Comparison of ENCODE assay signal across 12 cellular contexts in genomic region chr19:3451451-3451866, GRCh38. TPM values are rescaled to one million over a fixed set of nuclear protein-coding genes. Genes with fewer than 3 reads are reported as not detected.
DNase-seq lines count a peak whose midpoint lies in the region; ATAC-seq and TF ChIP-seq lines count a peak whose summit lies in the region.
"Had no signal": no experiment of that assay in that cellular context is flagged by ENCODE, and none has a peak within 500 bp of the region (broad histone marks: within the 10 kb centered on the region; RNA-seq: fewer than 3 reads in every experiment).

No MANE protein-coding gene starts in this region.

- ATAC-seq in RWPE2 (ENCODE audit: low read depth) (no peak), GM21528 (IDR thresholded peaks at IDR 0.05; ENCODE audit: low FRiP score, unreplicated experiment) (no peak)
- ATAC-seq: WTC11 had no signal

- no peak overlapping the region for H3K4me2 ChIP-seq in fibroblast of lung (ENCODE audit: extremely low read depth, insufficient read depth, low read length)

- no peak overlapping the region for H2AFZ ChIP-seq in fibroblast of lung (ENCODE audit: low read length)

- no peaks in the 10 kb centered on the region for H3K9me3 Mint-ChIP-seq in nephron
- H3K9me3 Mint-ChIP-seq: WTC11 had no signal

- peak overlapping the region; percentile 26 for H3K9ac ChIP-seq in fibroblast of lung (ENCODE audit: insufficient read depth, low read length)

- peak overlapping the region; percentile 58 for H3K27ac ChIP-seq in RWPE2 (ENCODE audit: poor library complexity, severe bottlenecking)
- peak overlapping the region; percentile 94 for H3K27ac ChIP-seq in fibroblast of lung (ENCODE audit: insufficient read depth, low read length)
- H3K27ac ChIP-seq in urinary bladder (ENCODE audit: low read depth), result peak overlapping the region; percentile 78

- H3K4me1 Mint-ChIP-seq in nephron, result peaks cover 12% of the 10 kb centered on the region
- H3K4me1 Mint-ChIP-seq: WTC11 had no signal

- H3K4me3 ChIP-seq in RWPE2 (ENCODE audit: severe bottlenecking) (no peak overlapping the region), fibroblast of lung (replicated peaks in 1 of 4; ENCODE audit: control extremely low read depth in 1 of 4, insufficient read depth in 1 of 4, low read depth in 3 of 4, low read length in 4 of 4) (no peak overlapping the region), urinary bladder (ENCODE audit: low read depth, low read length) (no peak overlapping the region)

- H3K36me3 ChIP-seq in RWPE2 (ENCODE audit: low read depth) (peaks cover 69% of the 10 kb centered on the region), fibroblast of lung (ENCODE audit: control insufficient read depth, insufficient read depth, low read length) (peaks cover 35% of the 10 kb centered on the region), urinary bladder (ENCODE audit: insufficient read depth) (peaks cover 6% of the 10 kb centered on the region)

- 64% methylated on average over 10 of the region's 10 CpGs for WGBS in urinary bladder

- H3K4me1 ChIP-seq in RWPE2 (ENCODE audit: insufficient read depth, poor library complexity, severe bottlenecking), result no peaks in the 10 kb centered on the region
- H3K4me1 ChIP-seq in fibroblast of lung (ENCODE audit: control insufficient read depth, extremely low read depth, insufficient read depth, low read length), result peaks cover 5% of the 10 kb centered on the region
- H3K4me1 ChIP-seq in urinary bladder (ENCODE audit: insufficient read depth), result no peaks in the 10 kb centered on the region

- H4K20me1 ChIP-seq in fibroblast of lung (ENCODE audit: control insufficient read depth, extremely low read depth, insufficient read depth, low read length), result no peaks in the 10 kb centered on the region

- no peak overlapping the region for H3K4me3 Mint-ChIP-seq in nephron
- H3K4me3 Mint-ChIP-seq: WTC11 had no signal

- H3K9me3 ChIP-seq in RWPE2 (ENCODE audit: severe bottlenecking) (no peaks in the 10 kb centered on the region), fibroblast of lung (ENCODE audit: control insufficient read depth, insufficient read depth, low read depth, low read length) (no peaks in the 10 kb centered on the region)

- peaks cover 20% of the 10 kb centered on the region for H3K36me3 Mint-ChIP-seq in nephron (ENCODE audit: low read depth)
- H3K36me3 Mint-ChIP-seq: WTC11 had no signal

- H3K27me3 ChIP-seq in RWPE2 (ENCODE audit: insufficient read depth, poor library complexity, severe bottlenecking) (no peaks in the 10 kb centered on the region), fibroblast of lung (ENCODE audit: control insufficient read depth, insufficient read depth, low read length) (no peaks in the 10 kb centered on the region)

- no peaks in the 10 kb centered on the region for H3K27me3 Mint-ChIP-seq in nephron (ENCODE audit: low read depth)

- TF ChIP-seq CTCF in RWPE2 (IDR thresholded peaks at IDR 0.05; ENCODE audit: poor library complexity, severe bottlenecking) (no peak), fibroblast of lung (conservative IDR thresholded peaks at IDR 0.05 in 1 of 2, IDR thresholded peaks at IDR 0.05 in 1 of 2; ENCODE audit: low read depth in 1 of 2, low read length in 2 of 2) (no peak), nephron (IDR thresholded peaks at IDR 0.05; ENCODE audit: unreplicated experiment in 3 of 3) (no peak)

- H3K79me2 ChIP-seq in fibroblast of lung (ENCODE audit: control insufficient read depth, insufficient read depth, low read length), result peaks cover 29% of the 10 kb centered on the region

- peak overlapping the region; percentile 92 to 96 (median 93) for H3K27ac Mint-ChIP-seq in nephron
- H3K27ac Mint-ChIP-seq: WTC11 had no signal

- DNase-seq in RWPE2 (ENCODE audit: low spot score), result no peak
- DNase-seq in fibroblast of lung (ENCODE audit: low read depth in 2 of 2), result no peak
- DNase-seq in SHP77 treated with DMSO at 0.1 percent for 48 hours (lab: John Stamatoyannopoulos, UW), result no peak
- DNase-seq in T-helper 1 cell, result no peak
- DNase-seq: activated effector memory CD4-positive, alpha-beta T cell treated with Interleukin-2 at 50 U/mL for 16 hours; DMS153; NCI-H2029 treated with DMSO at 0.1 percent for 48 hours had no signal

RNA-seq across cellular contexts. Expression of gene SMIM24, which starts 28.9 kb away (rescaled TPM):
- total RNA-seq in fibroblast of lung (not detected in 2 replicates), urinary bladder (not detected)
- polyA plus RNA-seq in fibroblast of lung (not detected in 2 replicates), urinary bladder (not detected)
- polyA plus RNA-seq in fibroblast of lung (2012), result not detected in 2 replicates
- polyA minus RNA-seq in fibroblast of lung (ENCODE audit: low replicate concordance), result not detected in 2 replicates
- total RNA-seq: omental fat pad had no signal

RNA-seq across cellular contexts. Expression of gene SMIM44, which starts 31.8 kb away (rescaled TPM):
- total RNA-seq in fibroblast of lung, result not detected in 2 replicates
- polyA plus RNA-seq in fibroblast of lung, result not detected in 2 replicates
- polyA plus RNA-seq in fibroblast of lung (2012), result not detected in 2 replicates
- not detected in 2 replicates for polyA minus RNA-seq in fibroblast of lung (ENCODE audit: low replicate concordance)
- total RNA-seq in urinary bladder, result not detected
- not detected for polyA plus RNA-seq in urinary bladder
- total RNA-seq: omental fat pad, WTC11 had no signal

RNA-seq across cellular contexts. Expression of gene DOHH, which starts 49.0 kb away (rescaled TPM):
- total RNA-seq in fibroblast of lung, result 10.1 and 10.3 TPM in 2 replicates
- 4.1 and 5.0 TPM in 2 replicates for polyA plus RNA-seq in fibroblast of lung
- 11.2 and 19.1 TPM in 2 replicates for polyA plus RNA-seq in fibroblast of lung (2012)
- 2.0 and 2.2 TPM in 2 replicates for polyA minus RNA-seq in fibroblast of lung (ENCODE audit: low replicate concordance)
- 2.9 TPM for total RNA-seq in urinary bladder
- 18.3 TPM for polyA plus RNA-seq in urinary bladder

RNA-seq across cellular contexts. Expression of gene FZR1, which starts 54.7 kb away (rescaled TPM):
- total RNA-seq in fibroblast of lung (19.3 and 38.0 TPM in 2 replicates), urinary bladder (30.5 TPM)
- polyA plus RNA-seq in fibroblast of lung (15.0 and 21.3 TPM in 2 replicates), urinary bladder (30.5 TPM)
- 25.1 and 36.2 TPM in 2 replicates for polyA plus RNA-seq in fibroblast of lung (2012)
- polyA minus RNA-seq in fibroblast of lung (ENCODE audit: low replicate concordance), result 48.1 and 60.6 TPM in 2 replicates
